ENCODE assay signal across 8 cellular contexts in genomic region chr19:47765522-47766358, GRCh38. TPM values are rescaled to one million over a fixed set of nuclear protein-coding genes. Genes with fewer than 3 reads are reported as not detected.
DNase-seq lines count a peak whose midpoint lies in the region; ATAC-seq and TF ChIP-seq lines count a peak whose summit lies in the region.

No MANE protein-coding gene starts in this region.

- no peaks in the 10 kb centered on the region for H3K36me3 Mint-ChIP-seq in CD4-positive, alpha-beta T cell (ENCODE audit: low read depth)

- no peak overlapping the region for H3K27ac ChIP-seq in CD4-positive, alpha-beta T cell (ENCODE audit: low read depth, low read length)

- intact Hi-C loops in CD4-positive, alpha-beta T cell (cut with DNase I, micrococcal nuclease), result loop anchor here (1.0 kb wide), 1 partner anchor 23 kb away; no protein-coding TSS in a partner anchor

- peak in 7 of 10 experiments; percentile 17 to 47 (median 31) for DNase-seq in CD4-positive, alpha-beta T cell
- DNase-seq in HFF-Myc (ENCODE audit: extremely low read depth, low read depth) (no peak), RKO (ENCODE audit: low spot score) (peak; percentile 53), astrocyte of the spinal cord (ENCODE audit: low read depth, low spot score) (no peak), iris pigment epithelial cell (ENCODE audit: low read depth) (peak; percentile 50)
- peak; percentile 67 for DNase-seq in stimulated activated CD8-positive, alpha-beta memory T cell treated with anti-CD3 and anti-CD28 coated beads, Interleukin-4, amount 100 ng/mL, for 48 hours

- no peaks in the 10 kb centered on the region for H3K9me3 Mint-ChIP-seq in CD4-positive, alpha-beta T cell

- peaks cover 13% of the 10 kb centered on the region for H3K4me1 Mint-ChIP-seq in CD4-positive, alpha-beta T cell (ENCODE audit: low read depth)

- TF ChIP-seq CTCF in CD4-positive, alpha-beta T cell (IDR thresholded peaks at IDR 0.05), result peak; percentile 52
- peak; percentile 90 for TF ChIP-seq CTCF in HFF-Myc (IDR thresholded peaks at IDR 0.05; ENCODE audit: low read depth, low read length, missing control alignments)
- TF ChIP-seq CTCF in astrocyte of the spinal cord (IDR thresholded peaks at IDR 0.05; ENCODE audit: low read depth, low read length), result peak; percentile 83

- ATAC-seq in CD4-positive, alpha-beta T cell (ENCODE audit: poor library complexity), result peak; percentile 50
- no peak for ATAC-seq in HG02884 (IDR thresholded peaks at IDR 0.05; ENCODE audit: unreplicated experiment)
- no peak for ATAC-seq in GM18502 (IDR thresholded peaks at IDR 0.05; ENCODE audit: poor library complexity, unreplicated experiment)

- H3K4me3 Mint-ChIP-seq in CD4-positive, alpha-beta T cell, result no peak overlapping the region

- H3K27ac Mint-ChIP-seq in CD4-positive, alpha-beta T cell, result no peak overlapping the region

- H3K4me3 ChIP-seq in HFF-Myc (replicated peaks; ENCODE audit: low read depth, low read length), result no peak overlapping the region
- no peak overlapping the region for H3K4me3 ChIP-seq in astrocyte of the spinal cord (ENCODE audit: low read depth, low read length)

- no peaks in the 10 kb centered on the region for H3K27me3 ChIP-seq in CD4-positive, alpha-beta T cell (ENCODE audit: control insufficient read depth, insufficient read depth, low read length)

- no peaks in the 10 kb centered on the region for H3K9me3 ChIP-seq in CD4-positive, alpha-beta T cell (ENCODE audit: control insufficient read depth, low read length)

- POLR2A ChIA-PET in CD4-positive, alpha-beta T cell (lab: Charles Lee), result interaction anchor here (1.4 kb wide), 1 partner anchor 20 kb away, joined by 5 read pairs; the partner anchor contains the start of gene NOP53

- H3K27me3 Mint-ChIP-seq in CD4-positive, alpha-beta T cell, result no peaks in the 10 kb centered on the region

- CTCF ChIA-PET in CD4-positive, alpha-beta T cell (lab: Charles Lee), result no interaction called here

- in situ Hi-C loops in astrocyte of the spinal cord (cut with HindIII; ENCODE audit: low sequenced_read_pairs), result no loop called here

RNA-seq across cellular contexts. Expression of gene SELENOW, which starts 12.8 kb away (rescaled TPM):
- total RNA-seq in CD4-positive, alpha-beta T cell, result 10 to 100 TPM; 71.6 TPM

RNA-seq across cellular contexts. Expression of gene NOP53, which starts 20.4 kb away (rescaled TPM):
- total RNA-seq in CD4-positive, alpha-beta T cell, result 1,000 to 10,000 TPM; 1,074 to 1,154 TPM

RNA-seq across cellular contexts. Expression of gene TPRX1, which starts 38.6 kb away (rescaled TPM):
- total RNA-seq in CD4-positive, alpha-beta T cell, result not detected

RNA-seq across cellular contexts. Expression of gene EHD2, which starts 52.5 kb away (rescaled TPM):
- under 1 TPM in 1 of 2 experiments, not detected in 1; 0.16 TPM for total RNA-seq in CD4-positive, alpha-beta T cell

RNA-seq across cellular contexts. Expression of gene CRX, which starts 56.0 kb away (rescaled TPM):
- not detected for total RNA-seq in CD4-positive, alpha-beta T cell

Comparison
In these comparisons a context has a peak if more than half of its experiments do, and no peak if none do; other contexts are left out.
1. DNase-seq: peak in CD4-positive, alpha-beta T cell (7 of 10), RKO (single experiment), iris pigment epithelial cell (single experiment) and stimulated activated CD8-positive, alpha-beta memory T cell treated with anti-CD3 and anti-CD28 coated beads, Interleukin-4, amount 100 ng/mL, for 48 hours (single experiment); none in HFF-Myc (single experiment) and astrocyte of the spinal cord (single experiment).
2. Peak in every context shown above with its lines, with median percentiles within 50 percentile points of each other: CTCF ChIP-seq.